In genomic region chr21:10616535-10616934, GRCh38 we compare ENCODE assay signal across 9 cellular contexts.
"Had no signal": no experiment of that assay in that cellular context is flagged by ENCODE, and none has a peak within 500 bp of the region (broad histone marks: within the 10 kb centered on the region; RNA-seq: fewer than 3 reads in every experiment).

No MANE protein-coding gene starts in this region.

- DNase-seq: GM23248, GOT3, H7, HFFc6 had no signal

- H3K27ac Mint-ChIP-seq: HFFc6, IgD-negative memory B cell had no signal

- H3K4me1 Mint-ChIP-seq: IgD-negative memory B cell had no signal

- H3K4me3 ChIP-seq: GM23248, HAP-1 had no signal

- ATAC-seq: HCT116, HepG2 had no signal

- H3K27me3 Mint-ChIP-seq: IgD-negative memory B cell had no signal

- H3K4me3 Mint-ChIP-seq: HFFc6, IgD-negative memory B cell had no signal

- FAIRE-seq: HepG2 had no signal

- H3K4me1 ChIP-seq: HAP-1 had no signal

- H3K36me3 Mint-ChIP-seq: IgD-negative memory B cell had no signal

- H3K36me3 ChIP-seq: HAP-1 had no signal

- H3K27ac ChIP-seq: GM23248, HL-60 had no signal
